ENCODE assay signal across 9 cellular contexts in genomic region chr19:42290523-42291436, GRCh38. TPM values are rescaled to one million over a fixed set of nuclear protein-coding genes. Genes with fewer than 3 reads are reported as not detected.
DNase-seq lines count a peak whose midpoint lies in the region; ATAC-seq and TF ChIP-seq lines count a peak whose summit lies in the region.
"Had no signal": no experiment of that assay in that cellular context is flagged by ENCODE, and none has a peak within 500 bp of the region (broad histone marks: within the 10 kb centered on the region; RNA-seq: fewer than 3 reads in every experiment).

No MANE protein-coding gene starts in this region.

- H3K27ac Mint-ChIP-seq in Caco-2 (ENCODE audit: unreplicated experiment), result no peak overlapping the region
- H3K27ac Mint-ChIP-seq in stimulated activated effector memory CD8-positive, alpha-beta T cell treated with anti-CD3 and anti-CD28 coated beads, Interleukin-12 subunit alpha, Interleukin-12 subunit beta, amount 100 ng/mL, for 72 hours, result peak overlapping the region; percentile 73

- H3K4me3 ChIP-seq in Caco-2 (ENCODE audit: low read depth, low read length) (no peak overlapping the region), MG63 (no peak overlapping the region), left ventricle myocardium inferior (no peak overlapping the region)

- H3K4me1 ChIP-seq in Caco-2 (peaks cover 9% of the 10 kb centered on the region; the same call in 1 of the 2 replicates), left ventricle myocardium inferior (peaks cover 13% of the 10 kb centered on the region)

- no peaks in the 10 kb centered on the region for H3K27me3 Mint-ChIP-seq in Caco-2 (ENCODE audit: insufficient read depth, unreplicated experiment)

- no peak overlapping the region for H3K27ac ChIP-seq in left ventricle myocardium inferior (replicated peaks)

- H3K9me3 ChIP-seq in Caco-2, result no peaks in the 10 kb centered on the region
- H3K9me3 ChIP-seq in MG63, result no peaks in the 10 kb centered on the region
- no peaks in the 10 kb centered on the region for H3K9me3 ChIP-seq in left ventricle myocardium inferior (replicated peaks)

- CTCF ChIA-PET in Caco-2 (lab: Charles Lee), result no interaction called here

- ATAC-seq in stimulated activated effector memory CD8-positive, alpha-beta T cell treated with anti-CD3 and anti-CD28 coated beads, Interleukin-12 subunit alpha, Interleukin-12 subunit beta, amount 100 ng/mL, for 72 hours, result peak; percentile 71
- ATAC-seq in HG02884 (IDR thresholded peaks at IDR 0.05; ENCODE audit: unreplicated experiment) (no peak), GM18517 (IDR thresholded peaks at IDR 0.05; ENCODE audit: unreplicated experiment) (no peak)

- H3K4me1 Mint-ChIP-seq in Caco-2 (ENCODE audit: low read depth, unreplicated experiment), result peaks cover 14% of the 10 kb centered on the region
- H3K4me1 Mint-ChIP-seq in stimulated activated effector memory CD8-positive, alpha-beta T cell treated with anti-CD3 and anti-CD28 coated beads, Interleukin-12 subunit alpha, Interleukin-12 subunit beta, amount 100 ng/mL, for 72 hours, result peaks cover 12% of the 10 kb centered on the region

- POLR2A ChIA-PET in Caco-2 (lab: Charles Lee), result interaction anchor here (0.7 kb wide), 1 partner anchor 48 kb away, joined by 3 read pairs; no protein-coding TSS in a partner anchor

- BruUV-seq in Caco-2 (replicated peaks; lab: Mats Ljungman, UMichigan), result no TSS peak

- peak; percentile 64 to 75 for DNase-seq in Caco-2
- DNase-seq in MG63, result peak; percentile 46
- peak; percentile 73 for DNase-seq in activated T-cell treated with anti-CD3 and anti-CD28 coated beads, Interleukin-2, amount 50 U/mL, for 1 hour
- DNase-seq in left ventricle myocardium inferior, result no peak
- no peak for DNase-seq in stimulated activated effector memory CD8-positive, alpha-beta T cell treated with anti-CD3 and anti-CD28 coated beads, Interleukin-12 subunit alpha, Interleukin-12 subunit beta, amount 100 ng/mL, for 72 hours (ENCODE audit: low spot score in 2 of 2)
- DNase-seq in occipital lobe (lab: John Stamatoyannopoulos, UW), result no peak

- no peak overlapping the region for H3K4me3 Mint-ChIP-seq in Caco-2 (ENCODE audit: unreplicated experiment)
- no peak overlapping the region for H3K4me3 Mint-ChIP-seq in stimulated activated effector memory CD8-positive, alpha-beta T cell treated with anti-CD3 and anti-CD28 coated beads, Interleukin-12 subunit alpha, Interleukin-12 subunit beta, amount 100 ng/mL, for 72 hours

- intact Hi-C loops in Caco-2 (cut with micrococcal nuclease; ENCODE audit: unreplicated experiment) (no loop called here), left ventricle myocardium inferior (cut with micrococcal nuclease) (no loop called here)

- no peaks in the 10 kb centered on the region for H3K9me3 Mint-ChIP-seq in Caco-2 (ENCODE audit: unreplicated experiment)
- no peaks in the 10 kb centered on the region for H3K9me3 Mint-ChIP-seq in stimulated activated effector memory CD8-positive, alpha-beta T cell treated with anti-CD3 and anti-CD28 coated beads, Interleukin-12 subunit alpha, Interleukin-12 subunit beta, amount 100 ng/mL, for 72 hours

- peak; percentile 80 to 88 for TF ChIP-seq CTCF in Caco-2 (IDR thresholded peaks at IDR 0.05; ENCODE audit: insufficient read depth in 1 of 2, low read depth in 1 of 2, low read length in 1 of 2, severe bottlenecking in 1 of 2, unreplicated experiment in 1 of 2)
- TF ChIP-seq CTCF in left ventricle myocardium inferior (IDR thresholded peaks at IDR 0.05; ENCODE audit: borderline replicate concordance), result peak; percentile 49

- peaks cover 3% of the 10 kb centered on the region for H3K36me3 ChIP-seq in Caco-2 (ENCODE audit: control insufficient read depth, insufficient read depth, low read length)
- H3K36me3 ChIP-seq in MG63, result peaks cover 92% of the 10 kb centered on the region
- peaks cover 79% of the 10 kb centered on the region for H3K36me3 ChIP-seq in left ventricle myocardium inferior

- H3K27me3 ChIP-seq in Caco-2 (replicated peaks; ENCODE audit: control insufficient read depth, insufficient read depth, low read length), result no peaks in the 10 kb centered on the region
- H3K27me3 ChIP-seq in MG63, result no peaks in the 10 kb centered on the region
- no peaks in the 10 kb centered on the region for H3K27me3 ChIP-seq in left ventricle myocardium inferior (ENCODE audit: low read depth)

- H3K36me3 Mint-ChIP-seq in Caco-2 (ENCODE audit: insufficient read depth, unreplicated experiment), result peaks cover 45% of the 10 kb centered on the region
- H3K36me3 Mint-ChIP-seq in stimulated activated effector memory CD8-positive, alpha-beta T cell treated with anti-CD3 and anti-CD28 coated beads, Interleukin-12 subunit alpha, Interleukin-12 subunit beta, amount 100 ng/mL, for 72 hours, result peaks cover 90% of the 10 kb centered on the region

RNA-seq across cellular contexts. Expression of gene PRR19, which starts 11.2 kb away (rescaled TPM):
- total RNA-seq in Caco-2 (2022) (2.8 and 2.9 TPM in 2 replicates), left ventricle myocardium inferior (not detected), occipital lobe (1.4 TPM)
- 0.13 and 0.76 TPM in 2 replicates for total RNA-seq in MG63 (2014; rRNA removed; shearing (Covaris generic); ENCODE audit: low replicate concordance)

RNA-seq across cellular contexts. Expression of gene PAFAH1B3, which starts 11.6 kb away (rescaled TPM):
- total RNA-seq in Caco-2 (2022), result 94.0 and 103 TPM in 2 replicates
- 80.0 and 88.3 TPM in 2 replicates for total RNA-seq in MG63 (2014; rRNA removed; shearing (Covaris generic); ENCODE audit: low replicate concordance)
- 2.1 TPM for total RNA-seq in left ventricle myocardium inferior
- total RNA-seq in occipital lobe, result 198 TPM

RNA-seq across cellular contexts. Expression of gene CIC, which starts 21.7 kb away (rescaled TPM):
- 44.8 and 47.8 TPM in 2 replicates for total RNA-seq in Caco-2 (2022)
- total RNA-seq in MG63 (2014; rRNA removed; shearing (Covaris generic); ENCODE audit: low replicate concordance), result 5.9 and 15.8 TPM in 2 replicates
- 33.3 TPM for total RNA-seq in left ventricle myocardium inferior
- 19.5 TPM for total RNA-seq in occipital lobe

RNA-seq across cellular contexts. Expression of gene TMEM145, which starts 22.3 kb away (rescaled TPM):
- total RNA-seq in Caco-2 (2022), result 2.2 and 2.5 TPM in 2 replicates
- 0.86 TPM in 1 of 2 replicates, not detected in the other for total RNA-seq in MG63 (2014; rRNA removed; shearing (Covaris generic); ENCODE audit: low replicate concordance)
- total RNA-seq in left ventricle myocardium inferior, result 0.36 TPM
- total RNA-seq in occipital lobe, result 47.1 TPM
- total RNA-seq: LHCN-M2 had no signal

RNA-seq across cellular contexts. Expression of gene MEGF8, which starts 34.7 kb away (rescaled TPM):
- 17.9 and 19.3 TPM in 2 replicates for total RNA-seq in Caco-2 (2022)
- 14.8 and 26.7 TPM in 2 replicates for total RNA-seq in MG63 (2014; rRNA removed; shearing (Covaris generic); ENCODE audit: low replicate concordance)
- total RNA-seq in left ventricle myocardium inferior, result 34.3 TPM
- total RNA-seq in occipital lobe, result 43.7 TPM

Comparison
In these comparisons a context has a peak if more than half of its experiments do, and no peak if none do; other contexts are left out.
1. DNase-seq: peak in Caco-2 (2 of 2), MG63 (single experiment) and activated T-cell treated with anti-CD3 and anti-CD28 coated beads, Interleukin-2, amount 50 U/mL, for 1 hour (single experiment); none in left ventricle myocardium inferior (single experiment), stimulated activated effector memory CD8-positive, alpha-beta T cell treated with anti-CD3 and anti-CD28 coated beads, Interleukin-12 subunit alpha, Interleukin-12 subunit beta, amount 100 ng/mL, for 72 hours (0 of 2) and occipital lobe (single experiment).
2. RNA of gene PAFAH1B3, which starts 11.6 kb away (total RNA-seq): 198 TPM in occipital lobe (single experiment), 94.0 to 103 TPM in Caco-2 and 80.0 to 88.3 TPM in MG63; 2.1 TPM in left ventricle myocardium inferior (single experiment); every median in the first group is over 10 times any median in the second.